13 cellular contexts compared by ENCODE assay signal in the genomic region with DNA sequence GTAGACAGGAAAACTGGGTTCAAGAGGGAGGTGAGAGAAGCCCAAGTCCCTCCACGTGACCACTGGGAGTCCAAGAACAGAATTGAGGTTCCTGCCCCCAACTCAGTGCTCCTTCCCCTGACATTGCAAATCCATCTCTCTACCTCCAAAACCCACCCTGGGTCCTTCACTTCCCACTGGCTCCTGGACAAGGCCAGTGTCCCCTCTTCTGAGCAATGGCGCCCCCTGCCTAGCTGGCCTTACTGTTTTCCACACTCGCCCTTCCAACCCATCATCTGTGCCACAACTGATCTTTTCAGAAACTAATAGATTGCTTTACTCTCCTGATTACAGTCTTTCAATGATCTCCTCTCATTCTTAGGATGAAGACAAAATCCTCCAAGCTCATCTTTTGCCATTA.
A peak's percentile ranks its signal among the peaks of the same experiment; 100 is the strongest.
DNase-seq lines count a peak whose midpoint lies in the region; ATAC-seq and TF ChIP-seq lines count a peak whose summit lies in the region.
"Had no signal": no experiment of that assay in that cellular context is flagged by ENCODE, and none has a peak within 500 bp of the region (broad histone marks: within the 10 kb centered on the region; RNA-seq: fewer than 3 reads in every experiment).

No MANE protein-coding gene starts in this region.

- H3K36me3 Mint-ChIP-seq in CD4-positive, alpha-beta memory T cell = no peaks in the 10 kb centered on the region
- H3K36me3 Mint-ChIP-seq in activated CD4-positive, alpha-beta T cell treated with anti-CD3 and anti-CD28 coated beads, Interleukin-2, amount 10 ng/mL, durations not matched to agents 24 days and 14 days (ENCODE audit: low read depth) = no peaks in the 10 kb centered on the region

- peaks cover 0 to 2% (median 0%) of the 10 kb centered on the region in 8 donors for H3K9me3 Mint-ChIP-seq in CD4-positive, alpha-beta memory T cell
- no peaks in the 10 kb centered on the region for H3K9me3 Mint-ChIP-seq in activated CD4-positive, alpha-beta T cell treated with anti-CD3 and anti-CD28 coated beads, Interleukin-2, amount 10 ng/mL, durations not matched to agents 24 days and 14 days

- H3K27ac ChIP-seq in PC-3 (ENCODE audit: low read length) = no peak overlapping the region
- H3K27ac ChIP-seq in CD4-positive, alpha-beta memory T cell (ENCODE audit: low read depth, low read length) = no peak overlapping the region
- H3K27ac ChIP-seq: pancreas, SJCRH30, VCaP had no signal

- no peaks in the 10 kb centered on the region for H4K20me1 ChIP-seq in PC-3 (ENCODE audit: low read length)

- peaks cover 15 to 23% of the 10 kb centered on the region in 2 donors for H3K27me3 Mint-ChIP-seq in CD4-positive, alpha-beta memory T cell
- H3K27me3 Mint-ChIP-seq in activated CD4-positive, alpha-beta T cell treated with anti-CD3 and anti-CD28 coated beads, Interleukin-2, amount 10 ng/mL, durations not matched to agents 24 days and 14 days = peaks cover 10% of the 10 kb centered on the region

- TF ChIP-seq CTCF in PC-3 (conservative IDR thresholded peaks at IDR 0.05; ENCODE audit: low read depth, low read length) = peak; percentile 46

- no peaks in the 10 kb centered on the region for H3K79me2 ChIP-seq in PC-3 (ENCODE audit: low read length)

- peaks cover 10% of the 10 kb centered on the region; the same call in 1 of the 2 replicates for H3K4me1 ChIP-seq in PC-3 (ENCODE audit: insufficient read depth, low read length)
- no peaks in the 10 kb centered on the region for H3K4me1 ChIP-seq in CD4-positive, alpha-beta memory T cell (ENCODE audit: insufficient read depth, low read length)
- H3K4me1 ChIP-seq: Caco-2 had no signal

- intact Hi-C loops in PC-3 (cut with micrococcal nuclease) = no loop called here
- intact Hi-C loops in CD4-positive, alpha-beta memory T cell (cut with micrococcal nuclease) = no loop called here
- intact Hi-C loops in activated CD4-positive, alpha-beta T cell treated with anti-CD3 and anti-CD28 coated beads, Interleukin-2, amount 10 ng/mL, durations not matched to agents 24 days and 14 days (cut with micrococcal nuclease) = no loop called here

- no peak overlapping the region for H2AFZ ChIP-seq in PC-3 (ENCODE audit: low read length)

- H3K4me1 Mint-ChIP-seq in CD4-positive, alpha-beta memory T cell = peaks cover 0 to 2% (median 0%) of the 10 kb centered on the region in 4 donors
- H3K4me1 Mint-ChIP-seq in activated CD4-positive, alpha-beta T cell treated with anti-CD3 and anti-CD28 coated beads, Interleukin-2, amount 10 ng/mL, durations not matched to agents 24 days and 14 days = no peaks in the 10 kb centered on the region

- no peaks in the 10 kb centered on the region for H3F3A ChIP-seq in PC-3 (ENCODE audit: low read length, unreplicated experiment)

- H3K9ac ChIP-seq in PC-3 (ENCODE audit: low read length) = no peak overlapping the region

- no peak for ATAC-seq in PC-3
- ATAC-seq: left colon, pancreas had no signal

- no peaks in the 10 kb centered on the region for H3K9me2 ChIP-seq in PC-3 (replicated peaks; ENCODE audit: low read length)

- DNase-seq in ACHN (peak; percentile 23), DMS 273 (lab: John Stamatoyannopoulos, UW; ENCODE audit: unreplicated experiment) (peak; percentile 35), PC-3 (no peak), islet precursor cell (peak; percentile 37), H4 (ENCODE audit: low spot score) (no peak)
- no peak for DNase-seq in CD4-positive, alpha-beta memory T cell
- no peak for DNase-seq in activated naive CD4-positive, alpha-beta T cell treated with anti-CD3 and anti-CD28 coated beads, Interleukin-2, amount 50 U/mL, for 16 hours
- no peak for DNase-seq in activated CD4-positive, alpha-beta T cell treated with anti-CD3 and anti-CD28 coated beads, Interleukin-2, amount 10 ng/mL, durations not matched to agents 24 days and 14 days

- H3K27ac Mint-ChIP-seq in CD4-positive, alpha-beta memory T cell = peak overlapping the region in 1 of 7 donors; percentile 43
- no peak overlapping the region for H3K27ac Mint-ChIP-seq in activated CD4-positive, alpha-beta T cell treated with anti-CD3 and anti-CD28 coated beads, Interleukin-2, amount 10 ng/mL, durations not matched to agents 24 days and 14 days

- CTCF ChIA-PET in PC-3 (lab: Charles Lee) = no interaction called here
- CTCF ChIA-PET in CD4-positive, alpha-beta memory T cell (lab: Charles Lee; ENCODE audit: partially characterized antibody) = no interaction called here

- no TSS peak for BruUV-seq in PC-3 (replicated peaks; lab: Mats Ljungman, UMichigan)

- H3K36me3 ChIP-seq in PC-3 (ENCODE audit: low read depth, low read length) = no peaks in the 10 kb centered on the region
- no peaks in the 10 kb centered on the region for H3K36me3 ChIP-seq in CD4-positive, alpha-beta memory T cell (ENCODE audit: insufficient read depth, low read length)
- H3K36me3 ChIP-seq: pancreas, SJCRH30 had no signal

- H3K4me3 Mint-ChIP-seq in CD4-positive, alpha-beta memory T cell = no peak overlapping the region
- H3K4me3 Mint-ChIP-seq in activated CD4-positive, alpha-beta T cell treated with anti-CD3 and anti-CD28 coated beads, Interleukin-2, amount 10 ng/mL, durations not matched to agents 24 days and 14 days = no peak overlapping the region

- H3K4me2 ChIP-seq in PC-3 (ENCODE audit: low read length) = no peak overlapping the region

- no peaks in the 10 kb centered on the region for H3K27me3 ChIP-seq in PC-3 (ENCODE audit: low read length)
- no peaks in the 10 kb centered on the region for H3K27me3 ChIP-seq in CD4-positive, alpha-beta memory T cell (ENCODE audit: insufficient read depth, low read length)
- H3K27me3 ChIP-seq: pancreas, SJCRH30 had no signal

- no peak overlapping the region for H3K4me3 ChIP-seq in PC-3 (ENCODE audit: low read length)
- no peak overlapping the region for H3K4me3 ChIP-seq in CD4-positive, alpha-beta memory T cell (ENCODE audit: low read length in 2 of 2)
- H3K4me3 ChIP-seq: pancreas, SJCRH30 had no signal

- in situ Hi-C loops in ACHN (cut with HindIII; ENCODE audit: low pct_ligation_motif_present, low pct_unique_long_range_greater_than_20kb, low sequenced_read_pairs) = no loop called here

- no peaks in the 10 kb centered on the region for H3K9me3 ChIP-seq in PC-3 (ENCODE audit: low read length)
- H3K9me3 ChIP-seq in CD4-positive, alpha-beta memory T cell (ENCODE audit: control insufficient read depth in 1 of 2, low read length in 2 of 2) = no peaks in the 10 kb centered on the region
- H3K9me3 ChIP-seq: Caco-2, pancreas, SJCRH30 had no signal

- POLR2A ChIA-PET in PC-3 (lab: Charles Lee; ENCODE audit: unreplicated experiment) = no interaction called here
- POLR2A ChIA-PET in CD4-positive, alpha-beta memory T cell (lab: Charles Lee; ENCODE audit: partially characterized antibody) = no interaction called here

Comparison
In these comparisons a context has a peak if more than half of its experiments do, and no peak if none do; other contexts are left out.
1. DNase-seq: peak in ACHN (single experiment), DMS 273 (single experiment) and islet precursor cell (single experiment); none in PC-3 (single experiment), CD4-positive, alpha-beta memory T cell (0 of 5), H4 (single experiment), activated naive CD4-positive, alpha-beta T cell treated with anti-CD3 and anti-CD28 coated beads, Interleukin-2, amount 50 U/mL, for 16 hours (single experiment) and activated CD4-positive, alpha-beta T cell treated with anti-CD3 and anti-CD28 coated beads, Interleukin-2, amount 10 ng/mL, durations not matched to agents 24 days and 14 days (single experiment).